Comparison of ENCODE assay signal across 21 cellular contexts in genomic region chr17:49887086-49887743, GRCh38. TPM values are rescaled to one million over a fixed set of nuclear protein-coding genes. Genes with fewer than 3 reads are reported as not detected.
DNase-seq lines count a peak whose midpoint lies in the region; ATAC-seq and TF ChIP-seq lines count a peak whose summit lies in the region.
"Had no signal": no experiment of that assay in that cellular context is flagged by ENCODE, and none has a peak within 500 bp of the region (broad histone marks: within the 10 kb centered on the region; RNA-seq: fewer than 3 reads in every experiment).

No MANE protein-coding gene starts in this region.

- H2AFZ ChIP-seq in MM.1S (ENCODE audit: low read length) = no peak overlapping the region

- H3K79me1 ChIP-seq in mesendoderm (ENCODE audit: low read length) = no peaks in the 10 kb centered on the region

- no peak for ATAC-seq in activated CD4-positive, CD25-positive, alpha-beta regulatory T cell treated with anti-CD3 and anti-CD28 coated beads, Interleukin-2, amount 50 U/mL, for 24 hours

- H2BK5ac ChIP-seq in mesendoderm (ENCODE audit: low read length) = peak overlapping the region; percentile 23

- no peak overlapping the region for H2BK120ac ChIP-seq in mesendoderm (ENCODE audit: low read depth, low read length)

- peaks cover 2% of the 10 kb centered on the region for H3K27me3 ChIP-seq in mesendoderm (ENCODE audit: insufficient read depth, low read length, poor library complexity)
- H3K27me3 ChIP-seq in MM.1S (replicated peaks; ENCODE audit: insufficient read depth, low read length) = peaks cover 89% of the 10 kb centered on the region

- DNase-seq in SIG-M5 treated with dmso at 0.1 percent for 504 hours (lab: John Stamatoyannopoulos, UW; ENCODE audit: unreplicated experiment) (peak; percentile 78), SIG-M5 (lab: John Stamatoyannopoulos, UW) (no peak), epithelial cell of prostate (ENCODE audit: low read depth, low spot score) (peak; percentile 40), mesendoderm (peak; percentile 98), ureter (ENCODE audit: low spot score) (peak; percentile 70), MM.1S (no peak)
- no peak for DNase-seq in activated CD8-positive, alpha-beta memory T cell treated with anti-CD3 and anti-CD28 coated beads, Interleukin-2, amount 50 U/mL, for 48 hours
- DNase-seq: activated CD8-positive, alpha-beta memory T cell treated with anti-CD3 and anti-CD28 coated beads, Interleukin-2, amount 50 U/mL, for 4 hours; activated naive CD4-positive, alpha-beta T cell treated with anti-CD3 and anti-CD28 coated beads for 36 hours; brain microvascular endothelial cell; DND-41; Kasumi-1; midbrain; NCI-H1694 treated with DMSO at 0.1 percent for 48 hours; NCI-H69; RPMI8226; spleen had no signal

- no peak overlapping the region for H3K18ac ChIP-seq in mesendoderm (ENCODE audit: low read length)

- H2AK5ac ChIP-seq in mesendoderm (ENCODE audit: low read length) = peak overlapping the region; percentile 25

- no peak overlapping the region for H3K4me3 ChIP-seq in mesendoderm (ENCODE audit: low read length)
- H3K4me3 ChIP-seq in MM.1S (ENCODE audit: low read length) = no peak overlapping the region
- H3K4me3 ChIP-seq: BLaER1, spleen had no signal

- H3K23ac ChIP-seq in mesendoderm (ENCODE audit: low read length) = no peak overlapping the region

- H3K4me2 ChIP-seq in mesendoderm (ENCODE audit: low read length) (no peak overlapping the region), MM.1S (ENCODE audit: low read depth, low read length) (no peak overlapping the region)
- H3K4me2 ChIP-seq: BLaER1 had no signal

- H3K9ac ChIP-seq in mesendoderm (ENCODE audit: low read length) (no peak overlapping the region), MM.1S (ENCODE audit: low read length) (no peak overlapping the region)
- H3K9ac ChIP-seq: BLaER1 had no signal

- H3K9me2 ChIP-seq in MM.1S (replicated peaks; ENCODE audit: insufficient read depth, low read length) = no peaks in the 10 kb centered on the region

- H3K4ac ChIP-seq in mesendoderm (ENCODE audit: low read depth, low read length) = no peak overlapping the region

- H4K20me1 ChIP-seq in MM.1S (ENCODE audit: insufficient read depth, low read length) = no peaks in the 10 kb centered on the region
- H4K20me1 ChIP-seq: BLaER1 had no signal

- no peak overlapping the region for H4K8ac ChIP-seq in mesendoderm (ENCODE audit: low read depth, low read length)

- no peaks in the 10 kb centered on the region for H3K79me2 ChIP-seq in mesendoderm (ENCODE audit: control insufficient read depth, insufficient read depth, low read length)
- no peaks in the 10 kb centered on the region for H3K79me2 ChIP-seq in MM.1S (ENCODE audit: low read length)

- H3K27ac ChIP-seq in epithelial cell of prostate = peak overlapping the region; percentile 65
- no peak overlapping the region for H3K27ac ChIP-seq in mesendoderm (ENCODE audit: low read depth, low read length)
- no peak overlapping the region for H3K27ac ChIP-seq in MM.1S (ENCODE audit: low read length)
- H3K27ac ChIP-seq: 22Rv1, BLaER1, brain microvascular endothelial cell, spleen had no signal

- H2BK15ac ChIP-seq in mesendoderm (replicated peaks; ENCODE audit: low read depth) = no peak overlapping the region

- H3K9me3 ChIP-seq in MM.1S (replicated peaks; ENCODE audit: insufficient read depth, low read length) = no peaks in the 10 kb centered on the region
- H3K9me3 ChIP-seq: BLaER1, spleen had no signal

- WGBS in mesendoderm (ENCODE audit: extremely low coverage, insufficient coverage, low lambda C conversion rate) = no CpG with 5 or more reads among the region's 7 CpGs

- H3F3A ChIP-seq in MM.1S (ENCODE audit: insufficient read depth, low read length) = no peaks in the 10 kb centered on the region

- no peak overlapping the region for H4K5ac ChIP-seq in mesendoderm (ENCODE audit: low read length)

- peak overlapping the region; percentile 0 for H3K56ac ChIP-seq in mesendoderm (ENCODE audit: low read length)

- H3K36me3 ChIP-seq in mesendoderm (ENCODE audit: control insufficient read depth, insufficient read depth, low read length) = no peaks in the 10 kb centered on the region
- no peaks in the 10 kb centered on the region for H3K36me3 ChIP-seq in MM.1S (replicated peaks; ENCODE audit: insufficient read depth, low read length)
- H3K36me3 ChIP-seq: BLaER1, brain microvascular endothelial cell, spleen had no signal

- H3K4me1 ChIP-seq in mesendoderm (ENCODE audit: control insufficient read depth, low read depth, low read length) (peaks cover 7% of the 10 kb centered on the region), MM.1S (ENCODE audit: low read length) (no peaks in the 10 kb centered on the region)

- TF ChIP-seq CTCF in MM.1S (IDR thresholded peaks at IDR 0.05; ENCODE audit: low read length) = no peak

RNA-seq across cellular contexts. Expression of gene TAC4, which starts 39.3 kb away (rescaled TPM):
- not detected for polyA plus RNA-seq in mesendoderm (2013, experiment 1 of 2)
- not detected for polyA plus RNA-seq in mesendoderm (2013, experiment 2 of 2)
- total RNA-seq in ureter = not detected
- total RNA-seq: activated naive CD4-positive, alpha-beta T cell treated with anti-CD3 and anti-CD28 coated beads for 36 hours; omental fat pad; spleen had no signal
- polyA plus RNA-seq: spleen had no signal

Comparison
In these comparisons a context has a peak if more than half of its experiments do, and no peak if none do; other contexts are left out.
1. DNase-seq: peak in SIG-M5 treated with dmso at 0.1 percent for 504 hours (single experiment), epithelial cell of prostate (single experiment), mesendoderm (single experiment) and ureter (single experiment); none in SIG-M5 (single experiment), MM.1S (single experiment) and activated CD8-positive, alpha-beta memory T cell treated with anti-CD3 and anti-CD28 coated beads, Interleukin-2, amount 50 U/mL, for 48 hours (single experiment).